11 cellular contexts compared by ENCODE assay signal in the genomic region with DNA sequence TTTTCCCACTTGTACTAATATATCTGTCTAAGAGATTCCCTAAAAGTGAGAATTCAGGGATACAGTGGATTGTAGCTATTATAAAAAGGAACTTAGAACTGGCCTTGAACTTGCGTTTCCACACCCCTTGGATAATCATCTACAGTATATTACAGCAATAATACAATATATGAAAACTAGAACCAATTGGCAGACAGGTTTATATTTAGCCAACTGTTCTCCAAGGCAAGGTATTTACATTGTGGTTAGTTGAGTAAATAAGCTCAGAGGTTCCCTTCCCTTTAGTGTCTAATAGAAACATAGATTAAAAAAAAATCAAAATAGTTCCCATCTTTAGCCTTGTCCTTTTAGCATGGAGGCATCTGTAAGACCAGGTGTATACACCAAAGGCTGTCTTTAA. TPM values are rescaled to one million over a fixed set of nuclear protein-coding genes. Genes with fewer than 3 reads are reported as not detected.
A peak's percentile ranks its signal among the peaks of the same experiment; 100 is the strongest.
DNase-seq lines count a peak whose midpoint lies in the region; ATAC-seq and TF ChIP-seq lines count a peak whose summit lies in the region.
"Had no signal": no experiment of that assay in that cellular context is flagged by ENCODE, and none has a peak within 500 bp of the region (broad histone marks: within the 10 kb centered on the region; RNA-seq: fewer than 3 reads in every experiment).

No MANE protein-coding gene starts in this region.

- TF ChIP-seq POLR2A in breast epithelium (IDR thresholded peaks at IDR 0.05) (no peak), upper lobe of left lung (IDR thresholded peaks at IDR 0.05) (no peak)

- BruUV-seq in mammary epithelial cell (replicated peaks; lab: Mats Ljungman, UMichigan), result no TSS peak

- CTCF ChIA-PET in mammary epithelial cell (lab: Charles Lee; ENCODE audit: low non-redundant PET), result interaction anchor here (0.5 to 0.6 kb wide), 2 partner anchors 39 to 65 kb away, joined by 3 to 7 read pairs; no protein-coding TSS in a partner anchor
- CTCF ChIA-PET in activated CD8-positive, alpha-beta T cell treated with anti-CD3 and anti-CD28 coated beads for 36 hours (lab: Charles Lee), result no interaction called here

- TF ChIP-seq CTCF in breast epithelium (IDR thresholded peaks at IDR 0.05), result no peak
- TF ChIP-seq CTCF in mammary epithelial cell (conservative IDR thresholded peaks at IDR 0.05 in 1 of 2, IDR thresholded peaks at IDR 0.05 in 1 of 2; ENCODE audit: extremely low read depth in 1 of 2, insufficient read depth in 1 of 2, low read depth in 1 of 2, low read length in 2 of 2), result no peak
- TF ChIP-seq CTCF in lower lobe of right lung (IDR thresholded peaks at IDR 0.05), result no peak
- no peak for TF ChIP-seq CTCF in upper lobe of left lung (IDR thresholded peaks at IDR 0.05)
- TF ChIP-seq CTCF in activated CD8-positive, alpha-beta T cell treated with anti-CD3 and anti-CD28 coated beads for 36 hours (IDR thresholded peaks at IDR 0.05), result no peak

- H3K9me3 ChIP-seq in breast epithelium, result no peaks in the 10 kb centered on the region
- H3K9me3 ChIP-seq in mammary epithelial cell (replicated peaks; ENCODE audit: insufficient read depth, low read length), result no peaks in the 10 kb centered on the region
- no peaks in the 10 kb centered on the region for H3K9me3 ChIP-seq in adipocyte (ENCODE audit: control insufficient read depth, low read length)
- H3K9me3 ChIP-seq in lower lobe of right lung, result no peaks in the 10 kb centered on the region
- no peaks in the 10 kb centered on the region for H3K9me3 ChIP-seq in upper lobe of left lung

- H3K9me3 Mint-ChIP-seq in activated CD8-positive, alpha-beta T cell treated with anti-CD3 and anti-CD28 coated beads for 36 hours, result no peaks in the 10 kb centered on the region

- POLR2A ChIA-PET in activated CD8-positive, alpha-beta T cell treated with anti-CD3 and anti-CD28 coated beads for 36 hours (lab: Charles Lee), result no interaction called here

- H3K4me1 ChIP-seq in breast epithelium (peaks cover 0 to 7% of the 10 kb centered on the region in 2 donors), mammary epithelial cell (ENCODE audit: insufficient read depth, low read length) (peaks cover 16% of the 10 kb centered on the region), adipocyte (ENCODE audit: control insufficient read depth, insufficient read depth, low read length) (peaks cover 58% of the 10 kb centered on the region), lower lobe of right lung (peaks cover 40% of the 10 kb centered on the region), upper lobe of left lung (peaks cover 28 to 40% (median 35%) of the 10 kb centered on the region in 4 donors)

- WGBS in mammary epithelial cell (ENCODE audit: low coverage, missing lambda C conversion rate), result 82% methylated on average over 1 of the region's 1 CpG
- WGBS in upper lobe of left lung, 2 donors, result 59 to 63% methylated on average over 1 of the region's 1 CpG

- H3K27me3 ChIP-seq in breast epithelium, result no peaks in the 10 kb centered on the region
- H3K27me3 ChIP-seq in mammary epithelial cell (ENCODE audit: insufficient read depth, low read length), result no peaks in the 10 kb centered on the region
- H3K27me3 ChIP-seq in adipocyte (replicated peaks; ENCODE audit: control insufficient read depth, insufficient read depth, low read length), result no peaks in the 10 kb centered on the region
- no peaks in the 10 kb centered on the region for H3K27me3 ChIP-seq in lower lobe of right lung (ENCODE audit: low read depth)
- H3K27me3 ChIP-seq in upper lobe of left lung, result no peaks in the 10 kb centered on the region

- H3K27ac Mint-ChIP-seq in activated CD8-positive, alpha-beta T cell treated with anti-CD3 and anti-CD28 coated beads for 36 hours, result no peak overlapping the region
- H3K27ac Mint-ChIP-seq: B cell had no signal

- peaks cover 2% of the 10 kb centered on the region for H3K36me3 Mint-ChIP-seq in activated CD8-positive, alpha-beta T cell treated with anti-CD3 and anti-CD28 coated beads for 36 hours (ENCODE audit: low read depth)

- dilution Hi-C loops in mammary epithelial cell (cut with HindIII; ENCODE audit: low sequenced_read_pairs), result no loop called here

- H4K20me1 ChIP-seq in mammary epithelial cell (ENCODE audit: insufficient read depth, low read length), result no peaks in the 10 kb centered on the region

- intact Hi-C loops in breast epithelium (cut with DNase I; ENCODE audit: low total_unique reads) (no loop called here), mammary epithelial cell (cut with micrococcal nuclease) (no loop called here), lower lobe of right lung (cut with DNase I) (no loop called here), posterior vena cava (cut with DNase I) (no loop called here)
- intact Hi-C loops in activated CD8-positive, alpha-beta T cell treated with anti-CD3 and anti-CD28 coated beads for 36 hours (cut with micrococcal nuclease), result no loop called here

- H2AFZ ChIP-seq in mammary epithelial cell (ENCODE audit: low read depth, low read length), result no peak overlapping the region

- no peak overlapping the region for H3K4me2 ChIP-seq in mammary epithelial cell (ENCODE audit: insufficient read depth, low read depth, low read length)

- DNase-seq in breast epithelium (ENCODE audit: low spot score in 2 of 2) (no peak), mammary epithelial cell (no peak), adipocyte (ENCODE audit: low read depth) (peak; percentile 46), lower lobe of right lung (no peak), upper lobe of left lung (no peak), Kasumi-1 (lab: John Stamatoyannopoulos, UW) (no peak), posterior vena cava (ENCODE audit: low spot score) (no peak)
- no peak for DNase-seq in activated CD8-positive, alpha-beta T cell treated with anti-CD3 and anti-CD28 coated beads for 36 hours
- DNase-seq: NK-92 treated with Interleukin-12 subunit alpha and Interleukin-12 subunit beta, amount 100 ng/mL, for 24 hours had no signal

- ATAC-seq in lower lobe of right lung (peak; percentile 70 to 84), upper lobe of left lung (ENCODE audit: low FRiP score in 2 of 2) (peak in 1 of 2 donors; percentile 18)
- ATAC-seq in activated CD8-positive, alpha-beta T cell treated with anti-CD3 and anti-CD28 coated beads for 36 hours, result no peak
- ATAC-seq: GM12878 had no signal

- H3K79me2 ChIP-seq in mammary epithelial cell (ENCODE audit: insufficient read depth, low read length), result no peaks in the 10 kb centered on the region

- H3K4me3 ChIP-seq in breast epithelium (no peak overlapping the region), mammary epithelial cell (replicated peaks in 1 of 3; ENCODE audit: insufficient read depth in 1 of 3, low read depth in 2 of 3, low read length in 3 of 3) (no peak overlapping the region), adipocyte (ENCODE audit: low read length) (peak overlapping the region; percentile 68), lower lobe of right lung (no peak overlapping the region), upper lobe of left lung (no peak overlapping the region)
- H3K4me3 ChIP-seq: GM12878 had no signal

- peaks cover 8% of the 10 kb centered on the region for H3K4me1 Mint-ChIP-seq in activated CD8-positive, alpha-beta T cell treated with anti-CD3 and anti-CD28 coated beads for 36 hours (ENCODE audit: low read depth)
- H3K4me1 Mint-ChIP-seq: B cell had no signal

- H3K36me3 ChIP-seq in breast epithelium (no peaks in the 10 kb centered on the region), mammary epithelial cell (ENCODE audit: insufficient read depth, low read length) (no peaks in the 10 kb centered on the region), adipocyte (ENCODE audit: control insufficient read depth, insufficient read depth, low read length, severe bottlenecking) (peaks cover 6% of the 10 kb centered on the region), lower lobe of right lung (peaks cover 17% of the 10 kb centered on the region), upper lobe of left lung (peaks cover 0 to 24% (median 2%) of the 10 kb centered on the region in 4 donors)

- H3K27ac ChIP-seq in breast epithelium (peak overlapping the region; percentile 75 to 77), mammary epithelial cell (ENCODE audit: insufficient read depth, low read depth, low read length) (no peak overlapping the region), lower lobe of right lung (peak overlapping the region; percentile 49), upper lobe of left lung (peak overlapping the region; percentile 68 to 77 (median 72))

- H3K27me3 Mint-ChIP-seq in activated CD8-positive, alpha-beta T cell treated with anti-CD3 and anti-CD28 coated beads for 36 hours, result no peaks in the 10 kb centered on the region

- no peak overlapping the region for H3K9ac ChIP-seq in mammary epithelial cell (ENCODE audit: insufficient read depth, low read length)
- peak overlapping the region; percentile 89 for H3K9ac ChIP-seq in adipocyte (ENCODE audit: low read length)

- no peak for TF ChIP-seq EP300 in upper lobe of left lung (IDR thresholded peaks at IDR 0.05)

- no peak overlapping the region for H3K4me3 Mint-ChIP-seq in activated CD8-positive, alpha-beta T cell treated with anti-CD3 and anti-CD28 coated beads for 36 hours
- H3K4me3 Mint-ChIP-seq: B cell had no signal

- in situ Hi-C loops in mammary epithelial cell (cut with MboI; ENCODE audit: low sequenced_read_pairs in 2 of 2), result no loop called here

RNA-seq across cellular contexts. Expression of gene LIMA1, which starts 42.1 kb away (rescaled TPM):
- total RNA-seq in breast epithelium, result 100 to 1,000 TPM; 128 to 162 (median 156) TPM
- total RNA-seq in mammary epithelial cell, result 100 to 1,000 TPM; 398 to 425 TPM
- 167 TPM for polyA plus RNA-seq in mammary epithelial cell
- polyA minus RNA-seq in mammary epithelial cell, result 210 TPM
- 76.6 TPM for total RNA-seq in lower lobe of right lung
- total RNA-seq in upper lobe of left lung, result 100 to 1,000 TPM in 1 of 6 donors, 10 to 100 TPM in 5; 55.2 to 126 (median 68.8) TPM
- 10 to 100 TPM; 44.2 to 45.5 TPM for total RNA-seq in activated CD8-positive, alpha-beta T cell treated with anti-CD3 and anti-CD28 coated beads for 36 hours
- 100 to 1,000 TPM in 1 of 2 donors, 10 to 100 TPM in 1; 80.2 to 103 TPM for total RNA-seq in posterior vena cava
